Comparison of ENCODE assay signal across 8 cellular contexts in genomic region chr7:152675761-152676636, GRCh38. TPM values are rescaled to one million over a fixed set of nuclear protein-coding genes. Genes with fewer than 3 reads are reported as not detected.
A peak's percentile ranks its signal among the peaks of the same experiment; 100 is the strongest.
DNase-seq lines count a peak whose midpoint lies in the region; ATAC-seq and TF ChIP-seq lines count a peak whose summit lies in the region.

XRCC2 (minus strand) TSS chr7:152676141; CDS start chr7:152676079, 62 bp downstream.

- peak within 1 kb of the TSS; percentile 78 to 91 (median 80) for H3K27ac ChIP-seq in thyroid gland

- peaks cover 6 to 7% of the 10 kb centered on the region in 2 donors for H3K4me1 ChIP-seq in thyroid gland

- ATAC-seq in HG02642 (IDR thresholded peaks at IDR 0.05; ENCODE audit: poor library complexity, unreplicated experiment) (peak; percentile 95), Right ventricle myocardium inferior (peak; percentile 99)
- ATAC-seq in activated naive CD4-positive, alpha-beta T cell treated with anti-CD3 and anti-CD28 coated beads, Interleukin-2, amount 50 U/mL, for 72 hours: peak; percentile 94 to 96

- TF ChIP-seq POLR2A in GM10847 (IDR thresholded peaks at IDR 0.05; ENCODE audit: extremely low read depth, insufficient read length): peak; percentile 94
- TF ChIP-seq POLR2A in thyroid gland (IDR thresholded peaks at IDR 0.05): peak; percentile 56 to 78

- no peaks in the 10 kb centered on the region for H3K27me3 ChIP-seq in thyroid gland

- TF ChIP-seq CTCF in osteocyte (IDR thresholded peaks at IDR 0.05) (no peak), thyroid gland (IDR thresholded peaks at IDR 0.05) (no peak)

- no peaks in the 10 kb centered on the region for H3K27me3 Mint-ChIP-seq in osteocyte (ENCODE audit: unreplicated experiment)

- peaks cover 16% of the 10 kb centered on the region for H3K4me1 Mint-ChIP-seq in osteocyte (ENCODE audit: unreplicated experiment)

- H3K36me3 Mint-ChIP-seq in activated naive CD4-positive, alpha-beta T cell treated with anti-CD3 and anti-CD28 coated beads, Interleukin-2, amount 50 U/mL, for 72 hours: peaks cover 15 to 21% of the 10 kb centered on the region in 2 donors
- H3K36me3 Mint-ChIP-seq in osteocyte (ENCODE audit: unreplicated experiment): no peaks in the 10 kb centered on the region

- no peaks in the 10 kb centered on the region for H3K9me3 Mint-ChIP-seq in activated naive CD4-positive, alpha-beta T cell treated with anti-CD3 and anti-CD28 coated beads, Interleukin-2, amount 50 U/mL, for 72 hours
- H3K9me3 Mint-ChIP-seq in osteocyte (ENCODE audit: unreplicated experiment): no peaks in the 10 kb centered on the region

- DNase-seq in NCI-H1105 (lab: John Stamatoyannopoulos, UW): peak; percentile 91
- DNase-seq in SKM-1 (lab: John Stamatoyannopoulos, UW; ENCODE audit: unreplicated experiment): peak; percentile 48
- DNase-seq in activated naive CD4-positive, alpha-beta T cell treated with anti-CD3 and anti-CD28 coated beads, Interleukin-2, amount 50 U/mL, for 72 hours (ENCODE audit: low spot score in 2 of 2): peak; percentile 98
- DNase-seq in Right ventricle myocardium inferior (ENCODE audit: missing footprints): peak; percentile 95
- peak; percentile 99 for DNase-seq in osteocyte (ENCODE audit: extremely low spot score, unreplicated experiment)
- DNase-seq in thyroid gland: peak; percentile 88 to 91

- H3K27ac Mint-ChIP-seq in activated naive CD4-positive, alpha-beta T cell treated with anti-CD3 and anti-CD28 coated beads, Interleukin-2, amount 50 U/mL, for 72 hours: peak within 1 kb of the TSS; percentile 89 to 100
- H3K27ac Mint-ChIP-seq in osteocyte (ENCODE audit: unreplicated experiment): peak within 1 kb of the TSS; percentile 96

- intact Hi-C loops in Right ventricle myocardium inferior (cut with DNase I) (loop anchor here (2.0 to 10.0 kb wide), 3 partner anchors 83 to 331 kb away; partner anchors contain the start of gene ACTR3B), thyroid gland (cut with DNase I) (loop anchor here (10.0 kb wide), 1 partner anchor 341 kb away; no protein-coding TSS in a partner anchor)

- peak within 1 kb of the TSS in 2 of 3 donors; percentile 62 to 75 for H3K4me3 ChIP-seq in thyroid gland (replicated peaks in 1 of 3)

- H3K36me3 ChIP-seq in thyroid gland: no peaks in the 10 kb centered on the region

- H3K9me3 ChIP-seq in thyroid gland: no peaks in the 10 kb centered on the region

- 3 to 5% methylated on average over 34 to 54 of the region's 62 CpGs for WGBS in thyroid gland, 2 donors

- peak within 1 kb of the TSS; percentile 97 for H3K4me3 Mint-ChIP-seq in osteocyte (ENCODE audit: unreplicated experiment)

RNA-seq across cellular contexts. Expression of gene XRCC2, which starts in this region (rescaled TPM):
- 10 to 100 TPM; 11.5 to 26.2 TPM for total RNA-seq in activated naive CD4-positive, alpha-beta T cell treated with anti-CD3 and anti-CD28 coated beads, Interleukin-2, amount 50 U/mL, for 72 hours
- 0.65 TPM for total RNA-seq in Right ventricle myocardium inferior
- 1.4 and 1.7 TPM in 2 replicates for total RNA-seq in osteocyte
- total RNA-seq in thyroid gland: 1 to 10 TPM in 1 of 4 donors, under 1 TPM in 3; 0.15 to 1.6 (median 0.57) TPM

Comparison
In these comparisons a context has a peak if more than half of its experiments do, and no peak if none do; other contexts are left out.
1. Peak in every context shown above with its lines: DNase-seq, ATAC-seq, H3K4me3 ChIP-seq and H3K27ac ChIP-seq.
2. Peak in DNase-seq and ATAC-seq in Right ventricle myocardium inferior; RNA of the gene not detected or under 1 TPM.
3. DNase-seq: peak in every context shown above with its lines; median percentile 99 in osteocyte; 98 in activated naive CD4-positive, alpha-beta T cell treated with anti-CD3 and anti-CD28 coated beads, Interleukin-2, amount 50 U/mL, for 72 hours; 95 in Right ventricle myocardium inferior; 91 in NCI-H1105; 90 in thyroid gland; 48 in SKM-1.